In the genomic region with DNA sequence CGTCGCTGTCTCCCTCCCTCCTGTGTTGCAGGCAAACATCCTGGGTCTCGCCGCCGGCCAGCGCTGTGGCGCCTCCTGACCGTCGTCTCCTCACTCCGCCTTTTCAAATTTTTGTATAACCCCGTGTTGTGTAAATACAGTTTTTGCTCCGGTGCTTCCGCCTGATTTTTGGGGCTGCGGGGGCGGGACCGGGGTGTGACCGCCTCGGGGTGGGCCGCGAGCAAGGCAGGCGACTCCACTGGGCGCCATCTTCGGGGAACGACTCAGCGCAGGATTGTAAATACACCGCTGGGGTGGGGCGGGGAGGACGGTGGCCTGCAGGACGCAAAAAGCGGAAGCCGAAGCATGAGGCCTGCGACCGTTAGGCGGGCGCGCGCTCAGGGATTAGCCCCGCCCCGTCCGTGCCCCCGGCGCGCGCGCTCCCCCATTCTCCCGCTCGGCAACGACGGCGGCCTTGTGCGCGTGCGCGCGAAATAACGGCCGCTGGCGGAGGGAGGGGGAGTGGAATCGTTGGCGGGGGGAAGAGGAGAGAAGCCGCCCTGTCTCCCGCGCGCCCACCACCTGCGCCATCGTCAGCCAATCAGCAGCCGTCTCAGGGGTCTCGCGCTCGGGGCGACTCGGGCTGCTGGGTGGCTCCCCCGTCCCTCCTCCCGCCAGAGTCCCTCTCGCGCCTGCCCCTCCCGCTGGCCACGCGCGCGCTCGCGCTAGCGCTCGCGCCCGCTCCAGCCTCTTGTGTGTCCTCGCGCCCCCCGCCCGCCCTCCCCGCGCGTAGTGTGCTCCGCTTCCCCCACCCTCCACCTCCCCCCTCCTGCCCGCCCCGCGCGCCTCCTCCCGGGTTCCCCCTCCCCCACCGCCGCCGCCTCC, we compare ENCODE assay signal across 8 cellular contexts. TPM values are rescaled to one million over a fixed set of nuclear protein-coding genes. Genes with fewer than 3 reads are reported as not detected.
DNase-seq lines count a peak whose midpoint lies in the region; ATAC-seq and TF ChIP-seq lines count a peak whose summit lies in the region.

No MANE protein-coding gene starts in this region.

- TF ChIP-seq CTCF in coronary artery (IDR thresholded peaks at IDR 0.05), result no peak

- no peaks in the 10 kb centered on the region for H3K9me3 Mint-ChIP-seq in activated CD4-positive, alpha-beta T cell treated with anti-CD3 and anti-CD28 coated beads, Interleukin-2, amount 10 ng/mL, durations not matched to agents 7 days and 5 days

- H3K4me1 ChIP-seq in BLaER1, result peaks cover 48% of the 10 kb centered on the region

- H4K20me1 ChIP-seq in BLaER1, result peaks cover 24% of the 10 kb centered on the region

- peaks cover 46% of the 10 kb centered on the region for H3K4me1 Mint-ChIP-seq in activated CD4-positive, alpha-beta T cell treated with anti-CD3 and anti-CD28 coated beads, Interleukin-2, amount 10 ng/mL, durations not matched to agents 7 days and 5 days

- no peaks in the 10 kb centered on the region for H3K9me3 ChIP-seq in BLaER1

- H3K4me3 ChIP-seq in BLaER1 (peak overlapping the region; percentile 75), coronary artery (peak overlapping the region; percentile 80)

- H3K4me2 ChIP-seq in BLaER1, result peak overlapping the region; percentile 89

- peak overlapping the region; percentile 89 for H3K4me3 Mint-ChIP-seq in activated CD4-positive, alpha-beta T cell treated with anti-CD3 and anti-CD28 coated beads, Interleukin-2, amount 10 ng/mL, durations not matched to agents 7 days and 5 days

- H3K36me3 ChIP-seq in BLaER1, result peaks cover 53% of the 10 kb centered on the region

- ATAC-seq in HG03442 (IDR thresholded peaks at IDR 0.05; ENCODE audit: unreplicated experiment) (peak; percentile 48), left colon (peak; percentile 70)

- POLR2A ChIA-PET in activated CD4-positive, alpha-beta T cell treated with anti-CD3 and anti-CD28 coated beads, Interleukin-2, amount 10 ng/mL, durations not matched to agents 7 days and 5 days (lab: Charles Lee), result interaction anchor here (1.5 to 1.9 kb wide), 2 partner anchors 10 to 15 kb away, joined by 7 to 9 read pairs; partner anchors contain the start of gene KIF22

- no peaks in the 10 kb centered on the region for H3K27me3 Mint-ChIP-seq in activated CD4-positive, alpha-beta T cell treated with anti-CD3 and anti-CD28 coated beads, Interleukin-2, amount 10 ng/mL, durations not matched to agents 7 days and 5 days

- H3K9ac ChIP-seq in BLaER1, result peak overlapping the region; percentile 90

- H3K36me3 Mint-ChIP-seq in activated CD4-positive, alpha-beta T cell treated with anti-CD3 and anti-CD28 coated beads, Interleukin-2, amount 10 ng/mL, durations not matched to agents 7 days and 5 days (ENCODE audit: low read depth), result peaks cover 64% of the 10 kb centered on the region

- H3K27me3 ChIP-seq in BLaER1, result no peaks in the 10 kb centered on the region

- DNase-seq in GM19240 (ENCODE audit: insufficient read length, low spot score) (peak; percentile 88), NCI-H526 (lab: John Stamatoyannopoulos, UW) (peak; percentile 98 to 100), coronary artery (ENCODE audit: low spot score) (peak; percentile 99), left colon (peak; percentile 97 to 98)
- DNase-seq in activated CD4-positive, alpha-beta T cell treated with anti-CD3 and anti-CD28 coated beads, Interleukin-2, amount 10 ng/mL, durations not matched to agents 7 days and 5 days, result peak; percentile 98
- DNase-seq in stimulated activated CD4-positive, alpha-beta T cell treated with anti-CD3 and anti-CD28 coated beads, Interleukin-1b, Interleukin-23, amount 100 ng/mL, for 24 hours (ENCODE audit: low read depth in 4 of 4, low spot score in 1 of 4), result peak; percentile 92 to 96 (median 96)

- H3K27ac Mint-ChIP-seq in activated CD4-positive, alpha-beta T cell treated with anti-CD3 and anti-CD28 coated beads, Interleukin-2, amount 10 ng/mL, durations not matched to agents 7 days and 5 days, result peak overlapping the region; percentile 99

- intact Hi-C loops in left colon (cut with DNase I, micrococcal nuclease), result no loop called here

- H3K27ac ChIP-seq in BLaER1 (peak overlapping the region; percentile 93), coronary artery (peak overlapping the region; percentile 95 to 98)

- CTCF ChIA-PET in activated CD4-positive, alpha-beta T cell treated with anti-CD3 and anti-CD28 coated beads, Interleukin-2, amount 10 ng/mL, durations not matched to agents 7 days and 5 days (lab: Charles Lee), result interaction anchor here (1.5 to 3.6 kb wide), 4 partner anchors 10 to 43 kb away, joined by 5 to 27 read pairs (median 20); partner anchors contain the start of genes KIF22 and PAGR1

RNA-seq across cellular contexts. Expression of gene MAZ, which starts 0.9 kb away (rescaled TPM):
- total RNA-seq in activated CD4-positive, alpha-beta T cell treated with anti-CD3 and anti-CD28 coated beads, Interleukin-2, amount 10 ng/mL, durations not matched to agents 7 days and 5 days, result 100 to 1,000 TPM; 528 to 590 TPM
- 100 to 1,000 TPM; 252 to 365 TPM for total RNA-seq in left colon

RNA-seq across cellular contexts. Expression of gene PRRT2, which starts 6.5 kb away (rescaled TPM):
- total RNA-seq in activated CD4-positive, alpha-beta T cell treated with anti-CD3 and anti-CD28 coated beads, Interleukin-2, amount 10 ng/mL, durations not matched to agents 7 days and 5 days, result 1 to 10 TPM in 1 of 2 experiments, under 1 TPM in 1; 0.98 to 1.3 TPM
- total RNA-seq in left colon, result 1 to 10 TPM; 1.3 to 2.0 TPM

RNA-seq across cellular contexts. Expression of gene PAGR1, which starts 10.5 kb away (rescaled TPM):
- 10 to 100 TPM; 26.8 to 29.6 TPM for total RNA-seq in activated CD4-positive, alpha-beta T cell treated with anti-CD3 and anti-CD28 coated beads, Interleukin-2, amount 10 ng/mL, durations not matched to agents 7 days and 5 days
- total RNA-seq in left colon, result 10 to 100 TPM; 16.8 to 17.4 TPM

RNA-seq across cellular contexts. Expression of gene MVP, which starts 14.8 kb away (rescaled TPM):
- 100 to 1,000 TPM; 177 to 187 TPM for total RNA-seq in activated CD4-positive, alpha-beta T cell treated with anti-CD3 and anti-CD28 coated beads, Interleukin-2, amount 10 ng/mL, durations not matched to agents 7 days and 5 days
- total RNA-seq in left colon, result 100 to 1,000 TPM; 467 to 578 TPM

RNA-seq across cellular contexts. Expression of gene KIF22, which starts 14.9 kb away (rescaled TPM):
- 100 to 1,000 TPM; 244 to 253 TPM for total RNA-seq in activated CD4-positive, alpha-beta T cell treated with anti-CD3 and anti-CD28 coated beads, Interleukin-2, amount 10 ng/mL, durations not matched to agents 7 days and 5 days
- 10 to 100 TPM; 53.0 to 55.2 TPM for total RNA-seq in left colon

Comparison
In these comparisons a context has a peak if more than half of its experiments do, and no peak if none do; other contexts are left out.
1. Peak in every context shown above with its lines: DNase-seq, ATAC-seq, H3K4me3 ChIP-seq and H3K27ac ChIP-seq.